In the genomic region with DNA sequence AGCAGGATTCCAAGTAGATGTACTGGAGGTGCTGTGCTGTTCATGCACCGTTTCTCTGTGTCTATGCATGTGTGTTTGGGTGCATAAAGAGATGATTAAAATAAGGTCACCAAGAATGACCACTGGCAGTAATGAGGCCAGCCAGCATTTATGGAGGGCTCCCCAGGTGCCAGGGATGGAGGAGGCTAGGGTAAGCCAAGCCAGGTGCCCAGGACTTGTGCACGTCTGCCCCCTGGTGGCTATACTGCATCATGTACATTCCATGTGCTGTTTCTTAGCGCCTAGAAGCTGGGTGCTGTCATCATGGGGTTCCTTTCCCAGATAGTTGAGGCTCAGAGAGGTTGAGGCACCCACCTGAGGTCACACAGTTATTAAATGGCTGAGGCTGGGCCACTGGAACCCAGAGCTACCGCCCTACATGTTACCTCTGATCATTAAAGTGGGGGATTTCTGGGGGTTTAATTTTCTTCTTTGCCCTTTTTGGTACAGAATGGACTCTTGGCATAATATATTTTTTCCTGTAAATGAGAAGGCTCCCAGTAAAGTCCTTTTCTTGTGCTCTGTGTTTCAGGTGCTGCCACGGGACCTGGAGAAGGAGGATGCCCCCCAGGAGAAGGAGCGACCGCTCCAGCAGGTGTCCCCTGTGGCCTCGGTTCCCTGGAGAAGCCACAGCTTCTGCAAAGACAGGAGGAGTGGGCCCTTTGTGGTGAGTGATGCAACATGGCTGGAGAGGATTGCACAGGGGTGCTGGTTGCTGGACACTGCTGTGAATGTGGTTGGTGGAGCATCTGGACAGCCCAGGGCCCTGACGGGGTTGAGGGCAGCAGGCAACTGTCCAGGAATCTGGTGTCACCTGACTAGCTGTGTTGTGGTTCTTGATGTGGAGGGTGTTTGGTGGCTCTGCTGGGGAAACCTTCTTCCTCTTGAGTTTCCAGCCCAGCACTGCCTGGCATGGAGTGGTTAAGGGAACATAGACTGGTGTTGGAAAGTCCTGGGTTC, we compare ENCODE assay signal across 8 cellular contexts.
A peak's percentile ranks its signal among the peaks of the same experiment; 100 is the strongest.
DNase-seq lines count a peak whose midpoint lies in the region; ATAC-seq, FAIRE-seq and TF ChIP-seq lines count a peak whose summit lies in the region.

No MANE protein-coding gene starts in this region.

- DNase-seq in NCI-H2196 (lab: John Stamatoyannopoulos, UW; ENCODE audit: unreplicated experiment) (peak; percentile 58), NCI-H2196 treated with DMSO at 0.1 percent for 48 hours (lab: John Stamatoyannopoulos, UW; ENCODE audit: unreplicated experiment) (no peak), NCI-H1930 (lab: John Stamatoyannopoulos, UW) (peak; percentile 18), WTC11 (ENCODE audit: low spot score) (peak; percentile 81), bronchial epithelial cell (ENCODE audit: low read depth) (peak; percentile 50), kidney epithelial cell (ENCODE audit: low read depth) (no peak)
- peak; percentile 70 for DNase-seq in stimulated activated CD4-positive, alpha-beta T cell treated with anti-CD3 and anti-CD28 coated beads, Interleukin-4, amount 100 ng/mL, for 1 hour

- H3K36me3 Mint-ChIP-seq in WTC11, result peaks cover 32% of the 10 kb centered on the region

- no peaks in the 10 kb centered on the region for H3K27me3 ChIP-seq in bronchial epithelial cell (ENCODE audit: control insufficient read depth, insufficient read depth, low read length)
- no peaks in the 10 kb centered on the region for H3K27me3 ChIP-seq in kidney epithelial cell (ENCODE audit: control insufficient read depth, insufficient read depth, low read length)

- TF ChIP-seq CTCF in WTC11 (IDR thresholded peaks at IDR 0.05) (peak; percentile 95), bronchial epithelial cell (IDR thresholded peaks at IDR 0.05; ENCODE audit: insufficient read depth, low read length, severe bottlenecking) (peak; percentile 88), kidney epithelial cell (IDR thresholded peaks at IDR 0.05; ENCODE audit: insufficient read depth, low read length, poor library complexity, severe bottlenecking) (peak; percentile 87)

- H3K36me3 ChIP-seq in bronchial epithelial cell (ENCODE audit: control insufficient read depth, insufficient read depth, low read length) (peaks cover 21% of the 10 kb centered on the region), kidney epithelial cell (ENCODE audit: control insufficient read depth, insufficient read depth, low read length) (no peaks in the 10 kb centered on the region)

- ATAC-seq in WTC11 (peak; percentile 87), HG03442 (IDR thresholded peaks at IDR 0.05; ENCODE audit: unreplicated experiment) (no peak)

- no peak overlapping the region for H3K4me3 ChIP-seq in bronchial epithelial cell (ENCODE audit: low read depth, low read length)
- no peak overlapping the region for H3K4me3 ChIP-seq in kidney epithelial cell (ENCODE audit: low read depth, low read length)

- peak; percentile 96 for FAIRE-seq in bronchial epithelial cell (lab: Jason Lieb, UNC)

- no peak overlapping the region for H3K27ac Mint-ChIP-seq in WTC11

- peaks cover 17% of the 10 kb centered on the region for H3K9me3 Mint-ChIP-seq in WTC11

- H3K27me3 Mint-ChIP-seq in WTC11 (ENCODE audit: low read depth), result no peaks in the 10 kb centered on the region

- POLR2A ChIA-PET in WTC11 (lab: Charles Lee), result interaction anchor here (1.4 kb wide), 1 partner anchor 22 kb away, joined by 5 read pairs; no protein-coding TSS in a partner anchor

- H3K4me3 Mint-ChIP-seq in WTC11, result no peak overlapping the region

- H3K4me1 Mint-ChIP-seq in WTC11, result peaks cover 4% of the 10 kb centered on the region

- CTCF ChIA-PET in WTC11 (lab: Charles Lee), result interaction anchor here (0.5 to 5.4 kb wide), 32 partner anchors 8 to 1788 kb away, joined by 3 to 61 read pairs (median 4); no protein-coding TSS in a partner anchor

TF ChIP-seq in WTC11, 78 proteins besides CTCF, POLR2A, EP300 and RAD21:
- peak; percentile 50; the same call in 1 of the 2 replicates for TF ChIP-seq TEAD1 (CRISPR knock-in tag; IDR thresholded peaks at IDR 0.05)
- TF ChIP-seq, protein P1, sequence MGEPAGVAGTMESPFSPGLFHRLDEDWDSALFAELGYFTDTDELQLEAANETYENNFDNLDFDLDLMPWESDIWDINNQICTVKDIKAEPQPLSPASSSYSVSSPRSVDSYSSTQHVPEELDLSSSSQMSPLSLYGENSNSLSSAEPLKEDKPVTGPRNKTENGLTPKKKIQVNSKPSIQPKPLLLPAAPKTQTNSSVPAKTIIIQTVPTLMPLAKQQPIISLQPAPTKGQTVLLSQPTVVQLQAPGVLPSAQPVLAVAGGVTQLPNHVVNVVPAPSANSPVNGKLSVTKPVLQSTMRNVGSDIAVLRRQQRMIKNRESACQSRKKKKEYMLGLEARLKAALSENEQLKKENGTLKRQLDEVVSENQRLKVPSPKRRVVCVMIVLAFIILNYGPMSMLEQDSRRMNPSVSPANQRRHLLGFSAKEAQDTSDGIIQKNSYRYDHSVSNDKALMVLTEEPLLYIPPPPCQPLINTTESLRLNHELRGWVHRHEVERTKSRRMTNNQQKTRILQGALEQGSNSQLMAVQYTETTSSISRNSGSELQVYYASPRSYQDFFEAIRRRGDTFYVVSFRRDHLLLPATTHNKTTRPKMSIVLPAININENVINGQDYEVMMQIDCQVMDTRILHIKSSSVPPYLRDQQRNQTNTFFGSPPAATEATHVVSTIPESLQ (CRISPR knock-in tag; IDR thresholded peaks at IDR 0.05), result no peak

Comparison
In these comparisons a context has a peak if more than half of its experiments do, and no peak if none do; other contexts are left out.
1. DNase-seq: peak in NCI-H2196 (single experiment), NCI-H1930 (2 of 2), WTC11 (single experiment), bronchial epithelial cell (single experiment) and stimulated activated CD4-positive, alpha-beta T cell treated with anti-CD3 and anti-CD28 coated beads, Interleukin-4, amount 100 ng/mL, for 1 hour (single experiment); none in NCI-H2196 treated with DMSO at 0.1 percent for 48 hours (single experiment) and kidney epithelial cell (single experiment).
2. Peak in every context shown above with its lines, with median percentiles within 50 percentile points of each other: CTCF ChIP-seq.